25 cellular contexts compared by ENCODE assay signal in genomic region chr6:160382946-160383345, GRCh38. TPM values are rescaled to one million over a fixed set of nuclear protein-coding genes. Genes with fewer than 3 reads are reported as not detected.
"Had no signal": no experiment of that assay in that cellular context is flagged by ENCODE, and none has a peak within 500 bp of the region (broad histone marks: within the 10 kb centered on the region; RNA-seq: fewer than 3 reads in every experiment).

No MANE protein-coding gene starts in this region.

- H3K9me3 ChIP-seq: right lobe of liver, thoracic aorta, thyroid gland, vagina had no signal

- H3K79me2 ChIP-seq: parathyroid adenoma had no signal

- H3K4me2 ChIP-seq: neural progenitor cell had no signal

- H3K27me3 ChIP-seq: neural progenitor cell, ovary, right lobe of liver, sigmoid colon, stomach, thyroid gland, tibial nerve, upper lobe of left lung, vagina had no signal

- H3K4me3 ChIP-seq: neural progenitor cell, ovary, psoas muscle, right lobe of liver, sigmoid colon, skin epidermis, stomach, thoracic aorta, thyroid gland, tibial nerve, upper lobe of left lung, vagina had no signal

- DNase-seq: natural killer cell; occipital lobe; ovary; posterior cingulate gyrus; psoas muscle; right cardiac atrium; right lobe of liver; sigmoid colon; stimulated activated CD4-positive, alpha-beta T cell treated with anti-CD3 and anti-CD28 coated beads, Interleukin-15, amount 100 ng/mL, for 24 hours; stimulated activated CD4-positive, alpha-beta T cell treated with anti-CD3 and anti-CD28 coated beads, Interleukin-2, amount 100 ng/mL, for 24 hours; stimulated activated CD4-positive, alpha-beta T cell treated with anti-CD3 and anti-CD28 coated beads, Interleukin-2, amount 100 ng/mL, for 48 hours; stimulated activated CD4-positive, alpha-beta T cell treated with anti-CD3 and anti-CD28 coated beads, Interleukin-4, amount 100 ng/mL, for 24 hours; stimulated activated naive B cell treated with anti-CD40 and anti-IgM and Interleukin-4, amounts not matched to agents 10 μg/mL and 1 μg/mL and 100 μg/mL, for 72 hours; stimulated activated naive CD4-positive, alpha-beta T cell treated with Interleukin-2 at 50 U/mL for 16 hours; stomach; thyroid gland; trophoblast cell; upper lobe of left lung had no signal

- H3K36me3 ChIP-seq: neural progenitor cell, ovary, right lobe of liver, sigmoid colon, stomach, thoracic aorta, thyroid gland, tibial nerve, upper lobe of left lung, vagina had no signal

- H3K4me1 ChIP-seq: neural progenitor cell, parathyroid adenoma, tibial nerve had no signal

- H3K27ac ChIP-seq: neural progenitor cell, ovary, parathyroid adenoma, psoas muscle, right lobe of liver, sigmoid colon, skin epidermis, stomach, thoracic aorta, thyroid gland, tibial nerve, upper lobe of left lung, vagina had no signal

- H2AFZ ChIP-seq: neural progenitor cell, parathyroid adenoma had no signal

- H3K9ac ChIP-seq: neural progenitor cell, parathyroid adenoma had no signal

RNA-seq across cellular contexts. Expression of gene SLC22A3, which starts 34.8 kb away (rescaled TPM):
- total RNA-seq: natural killer cell had no signal
- polyA plus RNA-seq: neural cell had no signal
